Comparison of ENCODE assay signal across 14 cellular contexts in the genomic region with DNA sequence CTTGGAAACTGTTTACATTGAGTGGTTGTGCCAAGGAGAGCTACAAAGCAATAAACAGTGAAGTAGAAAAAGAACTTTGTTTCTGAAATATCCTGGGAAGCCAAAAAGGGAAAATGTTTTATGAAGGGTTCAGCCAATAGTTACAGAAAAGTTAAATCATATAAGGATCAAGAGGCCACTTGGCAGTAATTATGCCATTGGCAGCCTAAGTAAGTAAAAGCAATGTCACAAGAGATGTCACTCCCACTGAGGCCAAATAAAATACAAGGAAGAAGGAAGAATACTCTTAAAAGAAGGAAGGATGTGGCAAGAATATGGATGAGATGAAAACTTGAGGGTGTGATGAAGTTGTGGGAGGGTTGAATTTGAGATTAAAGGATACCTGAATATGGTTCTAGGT. TPM values are rescaled to one million over a fixed set of nuclear protein-coding genes. Genes with fewer than 3 reads are reported as not detected.
DNase-seq lines count a peak whose midpoint lies in the region; ATAC-seq, FAIRE-seq and TF ChIP-seq lines count a peak whose summit lies in the region.
"Had no signal": no experiment of that assay in that cellular context is flagged by ENCODE, and none has a peak within 500 bp of the region (broad histone marks: within the 10 kb centered on the region; RNA-seq: fewer than 3 reads in every experiment).

No MANE protein-coding gene starts in this region.

- H3K9me3 ChIP-seq in CD4-positive, alpha-beta T cell (ENCODE audit: control insufficient read depth, low read length), result no peaks in the 10 kb centered on the region
- H3K9me3 ChIP-seq in K562 (replicated peaks; ENCODE audit: control insufficient read depth, insufficient read depth, low read depth, low read length), result no peaks in the 10 kb centered on the region
- no peaks in the 10 kb centered on the region for H3K9me3 ChIP-seq in naive thymus-derived CD4-positive, alpha-beta T cell (ENCODE audit: control insufficient read depth in 2 of 3, low read length in 3 of 3)
- H3K9me3 ChIP-seq: A549 had no signal

- no peaks in the 10 kb centered on the region for H3K79me2 ChIP-seq in K562 (ENCODE audit: control insufficient read depth, insufficient read depth, low read length)

- TF ChIP-seq EP300 in K562 (IDR thresholded peaks at IDR 0.05; ENCODE audit: low read length), result no peak

- no peak for FAIRE-seq in K562 (lab: Jason Lieb, UNC)
- FAIRE-seq: A549, GM12891 had no signal

- POLR2A ChIA-PET in CD4-positive, alpha-beta T cell (lab: Charles Lee), result no interaction called here
- POLR2A ChIA-PET in K562 (lab: Yijun Ruan, JAX), result interaction anchor here (0.9 to 1.9 kb wide), 4 partner anchors 18 to 264 kb away, joined by 3 to 5 read pairs (median 4); no protein-coding TSS in a partner anchor
- POLR2A ChIA-PET in naive thymus-derived CD4-positive, alpha-beta T cell (lab: Charles Lee), result interaction anchor here (1.1 kb wide), 1 partner anchor 44 kb away, joined by 3 read pairs; no protein-coding TSS in a partner anchor

- CTCF ChIA-PET in CD4-positive, alpha-beta T cell (lab: Charles Lee), result no interaction called here
- CTCF ChIA-PET in Calu3 (lab: Charles Lee) (no interaction called here), K562 (lab: Yijun Ruan, JAX; ENCODE audit: low intra/inter-chr PET ratio) (no interaction called here)
- CTCF ChIA-PET in naive thymus-derived CD4-positive, alpha-beta T cell (lab: Charles Lee), result no interaction called here

- no peak overlapping the region for H3K27ac ChIP-seq in CD4-positive, alpha-beta T cell (ENCODE audit: low read depth, low read length)
- H3K27ac ChIP-seq in K562 (ENCODE audit: extremely low read depth, low read depth, low read length), result no peak overlapping the region
- H3K27ac ChIP-seq in naive thymus-derived CD4-positive, alpha-beta T cell (ENCODE audit: low read depth, low read length), result no peak overlapping the region
- H3K27ac ChIP-seq: A549 had no signal

- H3K9ac ChIP-seq in K562 (ENCODE audit: insufficient read depth in 1 of 2, low read depth in 2 of 2, low read length in 2 of 2), result no peak overlapping the region

- H3K36me3 ChIP-seq in K562 (ENCODE audit: control insufficient read depth, insufficient read depth, low read length), result peaks cover 88% of the 10 kb centered on the region
- peaks cover 16 to 79% (median 35%) of the 10 kb centered on the region in 3 experiments for H3K36me3 ChIP-seq in naive thymus-derived CD4-positive, alpha-beta T cell (ENCODE audit: control insufficient read depth in 2 of 3, insufficient read depth in 3 of 3, low read length in 3 of 3)

- H3K9me3 Mint-ChIP-seq in CD4-positive, alpha-beta T cell, result no peaks in the 10 kb centered on the region
- no peaks in the 10 kb centered on the region for H3K9me3 Mint-ChIP-seq in Calu3 (ENCODE audit: low read depth, unreplicated experiment)
- peaks cover 0 to 1% (median 0%) of the 10 kb centered on the region in 11 donors for H3K9me3 Mint-ChIP-seq in naive thymus-derived CD4-positive, alpha-beta T cell
- H3K9me3 Mint-ChIP-seq: CD14-positive monocyte, GM23338, IgD-negative memory B cell had no signal

- H3K4me1 Mint-ChIP-seq in CD4-positive, alpha-beta T cell (ENCODE audit: low read depth), result no peaks in the 10 kb centered on the region
- no peaks in the 10 kb centered on the region for H3K4me1 Mint-ChIP-seq in Calu3 (ENCODE audit: low read depth, unreplicated experiment)
- H3K4me1 Mint-ChIP-seq in naive thymus-derived CD4-positive, alpha-beta T cell, result peaks cover 0 to 4% (median 0%) of the 10 kb centered on the region in 7 donors
- H3K4me1 Mint-ChIP-seq: CD14-positive monocyte, GM23338 had no signal

- no peak for TF ChIP-seq POLR2A in K562 (conservative IDR thresholded peaks at IDR 0.05)

- no peak for DNase-seq in CD4-positive, alpha-beta T cell
- DNase-seq in Calu3 (no peak), K562 (ENCODE audit: extremely low read depth in 1 of 4, low spot score in 3 of 4) (no peak), GM10266 (ENCODE audit: extremely low spot score) (no peak), RKO (ENCODE audit: low spot score) (no peak)
- no peak for DNase-seq in naive thymus-derived CD4-positive, alpha-beta T cell
- DNase-seq: DMS79, H7 had no signal

- BruUV-seq in Calu3 (replicated peaks; lab: Mats Ljungman, UMichigan) (no TSS peak), K562 (replicated peaks; lab: Mats Ljungman, UMichigan) (TSS peak; percentile 7)

- no peaks in the 10 kb centered on the region for H4K20me1 ChIP-seq in K562 (replicated peaks; ENCODE audit: control insufficient read depth, insufficient read depth, low read length)

- in situ Hi-C loops in K562 (cut with MboI), result no loop called here

- H2AFZ ChIP-seq in K562 (ENCODE audit: low read depth, low read length), result no peak overlapping the region
- H2AFZ ChIP-seq: GM23338 had no signal

- H3K4me3 ChIP-seq in K562, result no peak overlapping the region
- H3K4me3 ChIP-seq in naive thymus-derived CD4-positive, alpha-beta T cell (ENCODE audit: low read length), result no peak overlapping the region
- H3K4me3 ChIP-seq: A549, GM23338 had no signal

- no peaks in the 10 kb centered on the region for H3K4me1 ChIP-seq in K562 (replicated peaks in 1 of 2; ENCODE audit: control insufficient read depth in 2 of 2, insufficient read depth in 2 of 2, low read length in 2 of 2)
- no peaks in the 10 kb centered on the region for H3K4me1 ChIP-seq in naive thymus-derived CD4-positive, alpha-beta T cell (ENCODE audit: control insufficient read depth in 2 of 2, insufficient read depth in 2 of 2, low read length in 2 of 2)
- H3K4me1 ChIP-seq: A549 had no signal

- no peaks in the 10 kb centered on the region for H3K27me3 ChIP-seq in CD4-positive, alpha-beta T cell (ENCODE audit: control insufficient read depth, insufficient read depth, low read length)
- no peaks in the 10 kb centered on the region for H3K27me3 ChIP-seq in K562 (ENCODE audit: control insufficient read depth in 2 of 2, insufficient read depth in 2 of 2, low read length in 2 of 2)
- H3K27me3 ChIP-seq in naive thymus-derived CD4-positive, alpha-beta T cell (ENCODE audit: control insufficient read depth in 2 of 2, insufficient read depth in 2 of 2, low read length in 2 of 2), result no peaks in the 10 kb centered on the region

- TF ChIP-seq RAD21 in K562 (CRISPR knock-in tag; conservative IDR thresholded peaks at IDR 0.05 in 1 of 2, IDR thresholded peaks at IDR 0.05 in 1 of 2), result no peak

- H3K27ac Mint-ChIP-seq in CD4-positive, alpha-beta T cell, result peak overlapping the region; percentile 6
- H3K27ac Mint-ChIP-seq in Calu3 (ENCODE audit: unreplicated experiment), result peak overlapping the region; percentile 6
- H3K27ac Mint-ChIP-seq in naive thymus-derived CD4-positive, alpha-beta T cell, result peak overlapping the region in 6 of 9 donors; percentile 1 to 38 (median 20)
- H3K27ac Mint-ChIP-seq: GM23338 had no signal

- H3K4me3 Mint-ChIP-seq in CD4-positive, alpha-beta T cell, result no peak overlapping the region
- no peak overlapping the region for H3K4me3 Mint-ChIP-seq in Calu3 (ENCODE audit: low read depth, unreplicated experiment)
- H3K4me3 Mint-ChIP-seq in naive thymus-derived CD4-positive, alpha-beta T cell, result no peak overlapping the region
- H3K4me3 Mint-ChIP-seq: CD14-positive monocyte, GM23338, IgD-negative memory B cell had no signal

- H3K4me2 ChIP-seq in K562 (ENCODE audit: insufficient read depth, low read length), result no peak overlapping the region
- H3K4me2 ChIP-seq: A549, GM23338 had no signal

- no peak for ATAC-seq in CD4-positive, alpha-beta T cell (ENCODE audit: poor library complexity)
- ATAC-seq in K562, result no peak
- no peak for ATAC-seq in naive thymus-derived CD4-positive, alpha-beta T cell
- ATAC-seq in GM18861 (IDR thresholded peaks at IDR 0.05; ENCODE audit: unreplicated experiment), result no peak
- ATAC-seq: A549, GM23338 had no signal

- H3K27me3 Mint-ChIP-seq in CD4-positive, alpha-beta T cell, result no peaks in the 10 kb centered on the region
- no peaks in the 10 kb centered on the region for H3K27me3 Mint-ChIP-seq in Calu3 (ENCODE audit: unreplicated experiment)
- no peaks in the 10 kb centered on the region for H3K27me3 Mint-ChIP-seq in naive thymus-derived CD4-positive, alpha-beta T cell
- H3K27me3 Mint-ChIP-seq: IgD-negative memory B cell had no signal

- no peak for TF ChIP-seq CTCF in CD4-positive, alpha-beta T cell (IDR thresholded peaks at IDR 0.05)
- TF ChIP-seq CTCF in Calu3 (IDR thresholded peaks at IDR 0.05; ENCODE audit: unreplicated experiment) (no peak), K562 (IDR thresholded peaks at IDR 0.05 in 2 of 3, conservative IDR thresholded peaks at IDR 0.05 in 1 of 3; ENCODE audit: insufficient read depth in 2 of 3, low read depth in 1 of 3, low read length in 3 of 3) (no peak), GM10266 (IDR thresholded peaks at IDR 0.05; ENCODE audit: control insufficient read depth, insufficient read depth, low read depth, missing control alignments) (no peak)

- intact Hi-C loops in CD4-positive, alpha-beta T cell (cut with DNase I, micrococcal nuclease), result loop anchor here in 1 of 2 experiments (10.0 kb wide), 1 partner anchor 1845 kb away; no protein-coding TSS in a partner anchor
- intact Hi-C loops in Calu3 (cut with micrococcal nuclease; ENCODE audit: unreplicated experiment), result no loop called here
- intact Hi-C loops in K562 (cut with micrococcal nuclease), result no loop called here
- intact Hi-C loops in naive thymus-derived CD4-positive, alpha-beta T cell (cut with micrococcal nuclease), result loop anchor here in 1 of 2 donors (10.0 kb wide), 1 partner anchor 1625 kb away; no protein-coding TSS in a partner anchor

- H3K9me1 ChIP-seq in K562 (ENCODE audit: control insufficient read depth, insufficient read depth, low read length), result no peaks in the 10 kb centered on the region

- peaks cover 97% of the 10 kb centered on the region for H3K36me3 Mint-ChIP-seq in CD4-positive, alpha-beta T cell (ENCODE audit: low read depth)
- H3K36me3 Mint-ChIP-seq in Calu3 (ENCODE audit: insufficient read depth, unreplicated experiment), result peaks cover 14% of the 10 kb centered on the region
- peaks cover 19 to 65% (median 39%) of the 10 kb centered on the region in 5 donors for H3K36me3 Mint-ChIP-seq in naive thymus-derived CD4-positive, alpha-beta T cell

RNA-seq across cellular contexts. Expression of a gene that starts 45.2 kb away (rescaled TPM):
- total RNA-seq in CD4-positive, alpha-beta T cell, result 10 to 100 TPM; 19.9 to 20.0 TPM
- total RNA-seq in Calu3 (2022), result 41.9 and 44.5 TPM in 2 replicates
- total RNA-seq in K562 (2011; cell fraction: chromatin; rRNA removed; ENCODE audit: low replicate concordance), result 30.0 and 65.7 TPM in 2 replicates
- total RNA-seq in K562 (2011; cell fraction: nucleolus; rRNA removed), result 18.3 and 23.0 TPM in 2 replicates
- total RNA-seq in K562 (2011; cell fraction: nucleoplasm; rRNA removed), result 49.9 and 51.0 TPM in 2 replicates
- 27.9 and 30.9 TPM in 2 replicates for total RNA-seq in K562 (2014; rRNA removed)
- total RNA-seq in K562 (2014; rRNA removed; fragmentation: Illumina TruSeq; extraction: Trizol), result 46.6 and 47.9 TPM in 2 replicates
- 40.9 and 45.9 TPM in 2 replicates for total RNA-seq in K562 (2015; rRNA removed; fragmentation: Illumina TruSeq; extraction: Trizol)
- 30.7 and 40.3 TPM in 2 replicates for total RNA-seq in K562 (2021)
- 27.3 and 28.0 TPM in 2 replicates for polyA plus RNA-seq in K562 (2011; rRNA removed)
- polyA plus RNA-seq in K562 (2011; cell fraction: cytosol; rRNA removed), result 3.5 and 9.9 TPM in 2 replicates
- 24.2 and 34.5 TPM in 2 replicates for polyA plus RNA-seq in K562 (2011; cell fraction: nucleus; rRNA removed)
- polyA plus RNA-seq in K562 (2012), result 20.5 and 21.3 TPM in 2 replicates
- 22.3 and 31.6 TPM in 2 replicates for polyA plus RNA-seq in K562 (2014; fragmentation: Illumina TruSeq; extraction: Trizol)
- 10 to 100 TPM; 15.8 to 18.5 TPM for polyA plus RNA-seq in K562 (2014; fragmentation: Nextera tagmentation; extraction: Ambion mirVana)
- polyA plus RNA-seq in K562 (2014; rRNA removed), result 16.6 and 19.5 TPM in 2 replicates
- polyA minus RNA-seq in K562 (2011; rRNA and poly(A)+ RNA removed), result 137 and 138 TPM in 2 replicates
- 33.3 and 55.8 TPM in 2 replicates for polyA minus RNA-seq in K562 (2011; cell fraction: cytosol; rRNA and poly(A)+ RNA removed)
- 17.2 and 36.8 TPM in 2 replicates for polyA minus RNA-seq in K562 (2011; cell fraction: nucleus; rRNA and poly(A)+ RNA removed)
- total RNA-seq in naive thymus-derived CD4-positive, alpha-beta T cell, result 10 to 100 TPM; 21.0 to 55.9 (median 33.9) TPM
- 10 to 100 TPM in 1 of 2 donors, 1 to 10 TPM in 1; 9.3 to 12.4 TPM for polyA plus RNA-seq in naive thymus-derived CD4-positive, alpha-beta T cell
